Comparison of ENCODE assay signal across 1 cellular context in genomic region chr19:12995596-12996541, GRCh38.
A peak's percentile ranks its signal among the peaks of the same experiment; 100 is the strongest.
TF ChIP-seq lines count a peak whose summit lies in the region.

No MANE protein-coding gene starts in this region.

TF ChIP-seq in GM12878, 131 proteins besides CTCF, POLR2A, EP300 and RAD21:
- no peak for TF ChIP-seq BACH1 (IDR thresholded peaks at IDR 0.05; ENCODE audit: borderline replicate concordance)
- TF ChIP-seq ZBTB40 (IDR thresholded peaks at IDR 0.05; ENCODE audit: borderline replicate concordance), result no peak
- no peak for TF ChIP-seq FOS (IDR thresholded peaks at IDR 0.05; ENCODE audit: borderline replicate concordance, extremely low read depth, insufficient read length)
- TF ChIP-seq USF1 (IDR thresholded peaks at IDR 0.05; ENCODE audit: borderline replicate concordance, extremely low read length, insufficient read depth, low read depth, low read length), result no peak
- TF ChIP-seq RUNX3 (IDR thresholded peaks at IDR 0.05; ENCODE audit: low read length), result no peak
- no peak for TF ChIP-seq NFYA (IDR thresholded peaks at IDR 0.05; ENCODE audit: borderline replicate concordance, low read depth, low read length)
- TF ChIP-seq ATF3 (IDR thresholded peaks at IDR 0.05; ENCODE audit: borderline replicate concordance, extremely low read depth, low read depth, low read length), result no peak
- TF ChIP-seq RELA (IDR thresholded peaks at IDR 0.05; ENCODE audit: borderline replicate concordance, partially characterized antibody), result no peak
- TF ChIP-seq EGR1 (IDR thresholded peaks at IDR 0.05; ENCODE audit: borderline replicate concordance in 1 of 2, low read depth in 2 of 2, low read length in 2 of 2), result peak in 1 of 2 experiments; percentile 43; a peak in 2 of 3 replicates
- TF ChIP-seq DPF2 (IDR thresholded peaks at IDR 0.05), result no peak
- TF ChIP-seq CEBPZ (IDR thresholded peaks at IDR 0.05; ENCODE audit: low read depth, low read length), result no peak
- no peak for TF ChIP-seq ZSCAN29 (IDR thresholded peaks at IDR 0.05)
- no peak for TF ChIP-seq KDM1A (IDR thresholded peaks at IDR 0.05; ENCODE audit: borderline replicate concordance)
- TF ChIP-seq GATAD2B (conservative IDR thresholded peaks at IDR 0.05; ENCODE audit: low read depth), result 0 out of 2 replicates have a peak, but pooled peaks have one; percentile 18
- TF ChIP-seq CBX5 (IDR thresholded peaks at IDR 0.05; ENCODE audit: low read depth), result no peak
- TF ChIP-seq CBX3 (IDR thresholded peaks at IDR 0.05; ENCODE audit: borderline replicate concordance, low read depth), result no peak
- no peak for TF ChIP-seq PAX5 (IDR thresholded peaks at IDR 0.05; ENCODE audit: borderline replicate concordance, low read depth, low read length)
- TF ChIP-seq ZNF687 (IDR thresholded peaks at IDR 0.05), result no peak
- no peak for TF ChIP-seq ATF7 (IDR thresholded peaks at IDR 0.05; ENCODE audit: low read depth)
- TF ChIP-seq CEBPB (IDR thresholded peaks at IDR 0.05; ENCODE audit: borderline replicate concordance in 1 of 2, low read depth in 2 of 2, low read length in 2 of 2), result no peak
- TF ChIP-seq BHLHE40 (IDR thresholded peaks at IDR 0.05; ENCODE audit: borderline replicate concordance in 1 of 2, low read depth in 2 of 2, low read length in 1 of 2), result peak in 1 of 2 experiments; percentile 62; a peak in 1 of 4 replicates
- no peak for TF ChIP-seq TBL1XR1 (IDR thresholded peaks at IDR 0.05; ENCODE audit: low read depth, low read length)
- no peak for TF ChIP-seq NKRF (conservative IDR thresholded peaks at IDR 0.05)
TF ChIP-seq in GM12878: peak in this region for 3.
